In genomic region chr10:97445722-97446639, GRCh38 we compare ENCODE assay signal across 1 cellular context.
TF ChIP-seq lines count a peak whose summit lies in the region.

EXOSC1 (minus strand) TSS chr10:97446006; CDS start chr10:97445985, 21 bp downstream.
ZDHHC16 (plus strand) TSS chr10:97446175; CDS start chr10:97451676, 5,501 bp downstream.

TF ChIP-seq in HCT116, 20 proteins besides CTCF, POLR2A, EP300 and RAD21 (continued from another document):
- TF ChIP-seq, protein P1, sequence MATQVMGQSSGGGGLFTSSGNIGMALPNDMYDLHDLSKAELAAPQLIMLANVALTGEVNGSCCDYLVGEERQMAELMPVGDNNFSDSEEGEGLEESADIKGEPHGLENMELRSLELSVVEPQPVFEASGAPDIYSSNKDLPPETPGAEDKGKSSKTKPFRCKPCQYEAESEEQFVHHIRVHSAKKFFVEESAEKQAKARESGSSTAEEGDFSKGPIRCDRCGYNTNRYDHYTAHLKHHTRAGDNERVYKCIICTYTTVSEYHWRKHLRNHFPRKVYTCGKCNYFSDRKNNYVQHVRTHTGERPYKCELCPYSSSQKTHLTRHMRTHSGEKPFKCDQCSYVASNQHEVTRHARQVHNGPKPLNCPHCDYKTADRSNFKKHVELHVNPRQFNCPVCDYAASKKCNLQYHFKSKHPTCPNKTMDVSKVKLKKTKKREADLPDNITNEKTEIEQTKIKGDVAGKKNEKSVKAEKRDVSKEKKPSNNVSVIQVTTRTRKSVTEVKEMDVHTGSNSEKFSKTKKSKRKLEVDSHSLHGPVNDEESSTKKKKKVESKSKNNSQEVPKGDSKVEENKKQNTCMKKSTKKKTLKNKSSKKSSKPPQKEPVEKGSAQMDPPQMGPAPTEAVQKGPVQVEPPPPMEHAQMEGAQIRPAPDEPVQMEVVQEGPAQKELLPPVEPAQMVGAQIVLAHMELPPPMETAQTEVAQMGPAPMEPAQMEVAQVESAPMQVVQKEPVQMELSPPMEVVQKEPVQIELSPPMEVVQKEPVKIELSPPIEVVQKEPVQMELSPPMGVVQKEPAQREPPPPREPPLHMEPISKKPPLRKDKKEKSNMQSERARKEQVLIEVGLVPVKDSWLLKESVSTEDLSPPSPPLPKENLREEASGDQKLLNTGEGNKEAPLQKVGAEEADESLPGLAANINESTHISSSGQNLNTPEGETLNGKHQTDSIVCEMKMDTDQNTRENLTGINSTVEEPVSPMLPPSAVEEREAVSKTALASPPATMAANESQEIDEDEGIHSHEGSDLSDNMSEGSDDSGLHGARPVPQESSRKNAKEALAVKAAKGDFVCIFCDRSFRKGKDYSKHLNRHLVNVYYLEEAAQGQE (IDR thresholded peaks at IDR 0.05; ENCODE audit: low read depth): no peak
- TF ChIP-seq SP1 (IDR thresholded peaks at IDR 0.05; ENCODE audit: low read depth): peak; percentile 99
